ENCODE assay signal across 8 cellular contexts in the genomic region with DNA sequence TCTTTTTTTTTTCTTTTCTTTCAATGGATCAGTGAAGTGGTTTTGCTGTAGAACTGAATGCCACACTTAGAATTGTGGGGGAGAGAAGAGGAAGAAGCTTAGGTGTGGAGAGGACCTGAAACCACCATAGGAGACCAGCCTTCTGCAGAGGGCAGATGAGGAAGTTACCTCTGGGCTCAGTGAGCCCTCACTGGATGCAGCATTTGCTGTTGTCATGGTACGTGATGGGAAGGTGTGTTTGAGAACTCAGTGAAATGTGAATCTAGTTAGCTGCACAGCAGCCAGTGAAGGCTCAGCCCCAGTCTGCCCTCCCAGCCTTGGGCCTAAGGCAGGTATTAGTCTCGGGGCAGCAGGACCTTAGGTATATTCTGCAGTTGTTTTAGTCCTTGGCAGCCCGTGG. TPM values are rescaled to one million over a fixed set of nuclear protein-coding genes. Genes with fewer than 3 reads are reported as not detected.
DNase-seq lines count a peak whose midpoint lies in the region; ATAC-seq and TF ChIP-seq lines count a peak whose summit lies in the region.

No MANE protein-coding gene starts in this region.

- H3K36me3 Mint-ChIP-seq in brain = peaks cover 32% of the 10 kb centered on the region

- DNase-seq in GM12864 (ENCODE audit: low read depth) = peak; percentile 77
- DNase-seq in stimulated activated CD4-positive, alpha-beta T cell treated with anti-CD3 and anti-CD28 coated beads, Interleukin-2, amount 100 ng/mL, for 24 hours = no peak
- no peak for DNase-seq in suprapubic skin (ENCODE audit: low spot score in 2 of 2)
- no peak for DNase-seq in NCI-H1436 (lab: John Stamatoyannopoulos, UW)
- DNase-seq in NCI-H2029 treated with DMSO at 0.1 percent for 48 hours (lab: John Stamatoyannopoulos, UW) = no peak

- ATAC-seq in GM19468 (IDR thresholded peaks at IDR 0.05; ENCODE audit: extremely low read depth, unreplicated experiment) (peak; percentile 100), HG03439 (IDR thresholded peaks at IDR 0.05; ENCODE audit: unreplicated experiment) (peak; percentile 93)

- no peak overlapping the region for H3K27ac ChIP-seq in suprapubic skin

- H3K9me3 Mint-ChIP-seq in brain = peaks cover 0 to 4% (median 0%) of the 10 kb centered on the region in 5 experiments

- H3K4me3 Mint-ChIP-seq in brain = peak overlapping the region in 1 of 5 experiments; percentile 13

- no peaks in the 10 kb centered on the region for H3K27me3 ChIP-seq in suprapubic skin

- H3K4me3 ChIP-seq in GM12864 (ENCODE audit: low read depth, low read length) (no peak overlapping the region), suprapubic skin (no peak overlapping the region)

- H3K4me1 ChIP-seq in suprapubic skin = peaks cover 3% of the 10 kb centered on the region

- H3K4me1 Mint-ChIP-seq in brain = peaks cover 62% of the 10 kb centered on the region

- TF ChIP-seq CTCF in GM12864 (IDR thresholded peaks at IDR 0.05; ENCODE audit: low read depth, low read length, missing control alignments) (no peak), brain (conservative IDR thresholded peaks at IDR 0.05) (no peak), suprapubic skin (IDR thresholded peaks at IDR 0.05) (no peak)

- TF ChIP-seq POLR2A in suprapubic skin (IDR thresholded peaks at IDR 0.05) = no peak

- H3K27me3 Mint-ChIP-seq in brain = no peaks in the 10 kb centered on the region

- no peak for TF ChIP-seq EP300 in suprapubic skin (IDR thresholded peaks at IDR 0.05)

- H3K9me3 ChIP-seq in suprapubic skin = no peaks in the 10 kb centered on the region

- WGBS in suprapubic skin = 81% methylated on average over 3 of the region's 3 CpGs

- H3K36me3 ChIP-seq in suprapubic skin = no peaks in the 10 kb centered on the region

- H3K27ac Mint-ChIP-seq in brain = peak overlapping the region in 3 of 5 experiments; percentile 25 to 78 (median 26)

RNA-seq across cellular contexts. Expression of gene CYFIP2, which starts 17.5 kb away (rescaled TPM):
- polyA plus RNA-seq in brain (ENCODE audit: insufficient read depth, low read depth, low replicate concordance) = 168 TPM
- total RNA-seq in suprapubic skin = 10 to 100 TPM; 12.7 to 17.1 (median 14.9) TPM
